ENCODE assay signal across 13 cellular contexts in the genomic region with DNA sequence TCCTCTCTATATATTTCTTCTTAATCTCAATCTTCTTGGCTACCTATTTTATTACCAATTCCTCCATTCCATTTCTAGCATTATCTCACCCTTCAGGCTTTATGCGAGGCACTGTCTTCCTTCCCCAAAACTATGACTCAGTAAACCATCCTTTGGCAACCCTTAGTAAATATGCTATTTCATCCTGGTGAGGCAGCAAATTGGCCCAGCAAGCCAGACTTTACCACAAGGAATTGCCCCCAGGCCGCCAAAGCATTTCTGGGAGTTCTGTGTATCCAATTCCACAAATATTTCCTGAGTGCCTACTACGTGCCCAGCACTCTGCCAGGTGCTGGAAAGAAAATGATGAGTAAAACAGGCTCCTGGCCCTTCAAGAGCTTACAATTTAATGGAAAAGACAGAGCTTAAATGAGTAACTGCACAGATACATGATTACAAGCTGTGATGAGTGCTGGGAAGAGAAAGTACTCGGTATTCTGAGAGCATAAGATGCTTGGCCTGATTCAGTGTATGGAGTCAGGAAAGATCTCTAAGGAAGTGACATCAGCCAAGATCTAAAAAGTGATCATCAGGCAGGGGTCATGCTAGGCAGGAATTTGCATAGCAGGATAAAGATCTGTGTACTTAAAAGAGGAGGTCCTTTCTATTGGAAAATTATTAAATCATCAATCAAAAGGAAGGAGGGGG.
DNase-seq lines count a peak whose midpoint lies in the region; ATAC-seq, FAIRE-seq and TF ChIP-seq lines count a peak whose summit lies in the region.
"Had no signal": no experiment of that assay in that cellular context is flagged by ENCODE, and none has a peak within 500 bp of the region (broad histone marks: within the 10 kb centered on the region; RNA-seq: fewer than 3 reads in every experiment).

No MANE protein-coding gene starts in this region.

- no peaks in the 10 kb centered on the region for H3K27me3 ChIP-seq in BJ (ENCODE audit: control insufficient read depth, insufficient read depth, low read length)
- H3K27me3 ChIP-seq in bronchial epithelial cell (ENCODE audit: control insufficient read depth, insufficient read depth, low read length), result no peaks in the 10 kb centered on the region
- H3K27me3 ChIP-seq: cardiac muscle cell had no signal

- no peak overlapping the region for H3K4me3 ChIP-seq in BJ (ENCODE audit: low read depth, low read length)
- no peak overlapping the region for H3K4me3 ChIP-seq in bronchial epithelial cell (ENCODE audit: low read depth, low read length)
- H3K4me3 ChIP-seq: cardiac muscle cell had no signal

- ATAC-seq in HG03442 (IDR thresholded peaks at IDR 0.05; ENCODE audit: unreplicated experiment) (no peak), GM21619 (IDR thresholded peaks at IDR 0.05; ENCODE audit: unreplicated experiment) (no peak)
- ATAC-seq: activated T-cell treated with anti-CD3 and anti-CD28 coated beads, Interleukin-2, amount 50 U/mL, for 72 hours; naive thymus-derived CD8-positive, alpha-beta T cell had no signal

- no peak for FAIRE-seq in bronchial epithelial cell (lab: Jason Lieb, UNC)
- FAIRE-seq: GM19239, islet of Langerhans had no signal

- CTCF ChIA-PET in BJ (lab: Yijun Ruan, JAX) (interaction anchor here (0.6 to 1.2 kb wide), 4 partner anchors 48 to 509 kb away, joined by 3 to 5 read pairs (median 3); no protein-coding TSS in a partner anchor), GM10248 (lab: Yijun Ruan, JAX) (interaction anchor here (2.5 kb wide), 1 partner anchor 10 kb away, joined by 5 read pairs; no protein-coding TSS in a partner anchor)

- POLR2A ChIA-PET in BJ (lab: Charles Lee), result interaction anchor here (0.5 kb wide), 1 partner anchor 468 kb away, joined by 20 read pairs; no protein-coding TSS in a partner anchor
- POLR2A ChIA-PET in GM10248 (lab: Yijun Ruan, JAX), result no interaction called here

- H3K36me3 ChIP-seq in BJ (ENCODE audit: control insufficient read depth, insufficient read depth, low read length) (no peaks in the 10 kb centered on the region), bronchial epithelial cell (ENCODE audit: control insufficient read depth, insufficient read depth, low read length) (no peaks in the 10 kb centered on the region)
- H3K36me3 ChIP-seq: cardiac muscle cell had no signal

- peak; percentile 79 for DNase-seq in BJ (ENCODE audit: low read depth)
- peak; percentile 90 for DNase-seq in RPMI7951 (ENCODE audit: low read depth)
- DNase-seq in bronchial epithelial cell (ENCODE audit: low read depth), result peak; percentile 81
- DNase-seq in myocyte (ENCODE audit: low read depth), result peak; percentile 64
- DNase-seq in D341Med (ENCODE audit: low spot score), result no peak
- DNase-seq in GM10248 (ENCODE audit: extremely low spot score), result no peak
- DNase-seq: activated T-cell treated with anti-CD3 and anti-CD28 coated beads, Interleukin-2, amount 50 U/mL, for 72 hours; naive thymus-derived CD8-positive, alpha-beta T cell had no signal

- TF ChIP-seq CTCF in BJ (IDR thresholded peaks at IDR 0.05; ENCODE audit: insufficient read depth, low read depth, low read length) (no peak), bronchial epithelial cell (IDR thresholded peaks at IDR 0.05; ENCODE audit: insufficient read depth, low read length, severe bottlenecking) (no peak), GM10248 (IDR thresholded peaks at IDR 0.05; ENCODE audit: control extremely low read depth, extremely low read depth, low read depth, missing control alignments) (no peak)

Comparison
In these comparisons a context has a peak if more than half of its experiments do, and no peak if none do; other contexts are left out.
1. DNase-seq: peak in BJ (single experiment), RPMI7951 (single experiment), bronchial epithelial cell (single experiment) and myocyte (single experiment); none in D341Med (single experiment) and GM10248 (single experiment).